Comparison of ENCODE assay signal across 1 cellular context in the genomic region with DNA sequence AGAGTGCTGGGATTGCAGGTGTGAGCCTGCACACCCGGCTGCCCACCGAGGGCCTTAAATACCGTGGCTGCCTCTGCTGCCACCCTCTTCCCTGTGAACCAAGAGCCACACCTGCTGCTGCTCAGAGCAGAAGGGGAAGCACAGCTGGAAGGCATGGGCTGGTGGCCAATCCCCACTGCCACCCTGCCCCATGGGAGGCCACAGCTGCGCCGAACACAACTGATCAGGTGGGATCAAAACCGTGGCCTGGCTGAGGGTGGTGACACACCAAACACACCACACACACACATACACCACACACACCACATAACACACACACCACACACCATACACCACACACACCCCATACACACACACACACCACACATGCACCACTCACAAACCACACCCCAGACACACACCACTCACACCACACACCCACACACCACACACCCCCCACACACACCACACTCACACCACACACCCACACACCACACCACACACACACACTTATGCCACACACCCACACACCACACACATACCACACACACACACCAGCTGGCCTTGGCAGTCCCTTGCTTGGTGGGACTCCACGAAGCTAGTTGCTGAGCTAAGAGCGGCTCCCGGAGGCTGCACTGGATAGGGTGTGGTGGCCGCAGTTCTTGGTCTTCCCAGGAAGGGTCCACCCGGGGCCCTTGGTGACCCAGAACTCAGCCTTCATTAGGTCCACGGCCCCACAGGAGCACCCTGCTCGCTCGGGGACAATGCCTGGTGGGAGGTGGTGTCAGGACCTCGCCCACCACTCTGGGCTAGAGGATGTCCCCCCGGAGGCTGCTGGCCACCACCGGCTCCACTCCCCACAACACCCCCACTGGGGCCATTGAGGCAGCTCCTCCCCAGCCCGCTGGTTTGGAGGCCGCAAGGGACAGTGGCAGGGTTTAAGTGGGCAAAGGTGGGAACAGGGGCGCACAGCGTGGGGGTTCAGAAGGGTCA.
TF ChIP-seq lines count a peak whose summit lies in the region.

No MANE protein-coding gene starts in this region.

TF ChIP-seq in HepG2, 621 proteins besides CTCF, POLR2A, EP300 and RAD21 (continues in another document):
- TF ChIP-seq CHCHD3 (CRISPR knock-in tag; IDR thresholded peaks at IDR 0.05) = peak; percentile 70; the same call in 1 of the 2 replicates
- no peak for TF ChIP-seq KAT2B (IDR thresholded peaks at IDR 0.05; ENCODE audit: borderline replicate concordance, low read depth, low read length)
- TF ChIP-seq ETV6 (CRISPR knock-in tag; conservative IDR thresholded peaks at IDR 0.05) = no peak
- 0 out of 2 replicates have a peak, but pooled peaks have one; percentile 23 for TF ChIP-seq JUNB (CRISPR knock-in tag; IDR thresholded peaks at IDR 0.05; ENCODE audit: borderline replicate concordance)
- no peak for TF ChIP-seq ZBTB1 (CRISPR knock-in tag; IDR thresholded peaks at IDR 0.05; ENCODE audit: borderline replicate concordance)
- TF ChIP-seq, protein P1, sequence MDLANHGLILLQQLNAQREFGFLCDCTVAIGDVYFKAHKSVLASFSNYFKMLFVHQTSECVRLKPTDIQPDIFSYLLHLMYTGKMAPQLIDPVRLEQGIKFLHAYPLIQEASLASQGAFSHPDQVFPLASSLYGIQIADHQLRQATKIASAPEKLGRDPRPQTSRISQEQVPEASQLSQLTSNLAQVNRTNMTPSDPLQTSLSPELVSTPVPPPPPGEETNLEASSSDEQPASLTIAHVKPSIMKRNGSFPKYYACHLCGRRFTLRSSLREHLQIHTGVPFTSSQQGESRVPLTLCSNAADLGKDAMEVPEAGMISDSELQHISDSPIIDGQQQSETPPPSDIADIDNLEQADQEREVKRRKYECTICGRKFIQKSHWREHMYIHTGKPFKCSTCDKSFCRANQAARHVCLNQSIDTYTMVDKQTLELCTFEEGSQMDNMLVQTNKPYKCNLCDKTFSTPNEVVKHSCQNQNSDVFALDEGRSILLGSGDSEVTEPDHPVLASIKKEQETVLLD (CRISPR knock-in tag; IDR thresholded peaks at IDR 0.05; ENCODE audit: low read depth) = no peak
- TF ChIP-seq ZNF781 (CRISPR knock-in tag; IDR thresholded peaks at IDR 0.05; ENCODE audit: borderline replicate concordance, not compliant biosample characterization) = no peak
- 0 out of 2 replicates have a peak, but pooled peaks have one; percentile 26 for TF ChIP-seq HOXA9 (CRISPR knock-in tag; IDR thresholded peaks at IDR 0.05; ENCODE audit: borderline replicate concordance)
- peak; percentile 75; the same call in 1 of the 2 replicates for TF ChIP-seq ZFYVE20 (CRISPR knock-in tag; IDR thresholded peaks at IDR 0.05; ENCODE audit: borderline replicate concordance, low read depth)
- TF ChIP-seq, protein P2, sequence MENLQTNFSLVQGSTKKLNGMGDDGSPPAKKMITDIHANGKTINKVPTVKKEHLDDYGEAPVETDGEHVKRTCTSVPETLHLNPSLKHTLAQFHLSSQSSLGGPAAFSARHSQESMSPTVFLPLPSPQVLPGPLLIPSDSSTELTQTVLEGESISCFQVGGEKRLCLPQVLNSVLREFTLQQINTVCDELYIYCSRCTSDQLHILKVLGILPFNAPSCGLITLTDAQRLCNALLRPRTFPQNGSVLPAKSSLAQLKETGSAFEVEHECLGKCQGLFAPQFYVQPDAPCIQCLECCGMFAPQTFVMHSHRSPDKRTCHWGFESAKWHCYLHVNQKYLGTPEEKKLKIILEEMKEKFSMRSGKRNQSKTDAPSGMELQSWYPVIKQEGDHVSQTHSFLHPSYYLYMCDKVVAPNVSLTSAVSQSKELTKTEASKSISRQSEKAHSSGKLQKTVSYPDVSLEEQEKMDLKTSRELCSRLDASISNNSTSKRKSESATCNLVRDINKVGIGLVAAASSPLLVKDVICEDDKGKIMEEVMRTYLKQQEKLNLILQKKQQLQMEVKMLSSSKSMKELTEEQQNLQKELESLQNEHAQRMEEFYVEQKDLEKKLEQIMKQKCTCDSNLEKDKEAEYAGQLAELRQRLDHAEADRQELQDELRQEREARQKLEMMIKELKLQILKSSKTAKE (CRISPR knock-in tag; IDR thresholded peaks at IDR 0.05; ENCODE audit: borderline replicate concordance) = 0 out of 2 replicates have a peak, but pooled peaks have one; percentile 24
- TF ChIP-seq, protein P3, sequence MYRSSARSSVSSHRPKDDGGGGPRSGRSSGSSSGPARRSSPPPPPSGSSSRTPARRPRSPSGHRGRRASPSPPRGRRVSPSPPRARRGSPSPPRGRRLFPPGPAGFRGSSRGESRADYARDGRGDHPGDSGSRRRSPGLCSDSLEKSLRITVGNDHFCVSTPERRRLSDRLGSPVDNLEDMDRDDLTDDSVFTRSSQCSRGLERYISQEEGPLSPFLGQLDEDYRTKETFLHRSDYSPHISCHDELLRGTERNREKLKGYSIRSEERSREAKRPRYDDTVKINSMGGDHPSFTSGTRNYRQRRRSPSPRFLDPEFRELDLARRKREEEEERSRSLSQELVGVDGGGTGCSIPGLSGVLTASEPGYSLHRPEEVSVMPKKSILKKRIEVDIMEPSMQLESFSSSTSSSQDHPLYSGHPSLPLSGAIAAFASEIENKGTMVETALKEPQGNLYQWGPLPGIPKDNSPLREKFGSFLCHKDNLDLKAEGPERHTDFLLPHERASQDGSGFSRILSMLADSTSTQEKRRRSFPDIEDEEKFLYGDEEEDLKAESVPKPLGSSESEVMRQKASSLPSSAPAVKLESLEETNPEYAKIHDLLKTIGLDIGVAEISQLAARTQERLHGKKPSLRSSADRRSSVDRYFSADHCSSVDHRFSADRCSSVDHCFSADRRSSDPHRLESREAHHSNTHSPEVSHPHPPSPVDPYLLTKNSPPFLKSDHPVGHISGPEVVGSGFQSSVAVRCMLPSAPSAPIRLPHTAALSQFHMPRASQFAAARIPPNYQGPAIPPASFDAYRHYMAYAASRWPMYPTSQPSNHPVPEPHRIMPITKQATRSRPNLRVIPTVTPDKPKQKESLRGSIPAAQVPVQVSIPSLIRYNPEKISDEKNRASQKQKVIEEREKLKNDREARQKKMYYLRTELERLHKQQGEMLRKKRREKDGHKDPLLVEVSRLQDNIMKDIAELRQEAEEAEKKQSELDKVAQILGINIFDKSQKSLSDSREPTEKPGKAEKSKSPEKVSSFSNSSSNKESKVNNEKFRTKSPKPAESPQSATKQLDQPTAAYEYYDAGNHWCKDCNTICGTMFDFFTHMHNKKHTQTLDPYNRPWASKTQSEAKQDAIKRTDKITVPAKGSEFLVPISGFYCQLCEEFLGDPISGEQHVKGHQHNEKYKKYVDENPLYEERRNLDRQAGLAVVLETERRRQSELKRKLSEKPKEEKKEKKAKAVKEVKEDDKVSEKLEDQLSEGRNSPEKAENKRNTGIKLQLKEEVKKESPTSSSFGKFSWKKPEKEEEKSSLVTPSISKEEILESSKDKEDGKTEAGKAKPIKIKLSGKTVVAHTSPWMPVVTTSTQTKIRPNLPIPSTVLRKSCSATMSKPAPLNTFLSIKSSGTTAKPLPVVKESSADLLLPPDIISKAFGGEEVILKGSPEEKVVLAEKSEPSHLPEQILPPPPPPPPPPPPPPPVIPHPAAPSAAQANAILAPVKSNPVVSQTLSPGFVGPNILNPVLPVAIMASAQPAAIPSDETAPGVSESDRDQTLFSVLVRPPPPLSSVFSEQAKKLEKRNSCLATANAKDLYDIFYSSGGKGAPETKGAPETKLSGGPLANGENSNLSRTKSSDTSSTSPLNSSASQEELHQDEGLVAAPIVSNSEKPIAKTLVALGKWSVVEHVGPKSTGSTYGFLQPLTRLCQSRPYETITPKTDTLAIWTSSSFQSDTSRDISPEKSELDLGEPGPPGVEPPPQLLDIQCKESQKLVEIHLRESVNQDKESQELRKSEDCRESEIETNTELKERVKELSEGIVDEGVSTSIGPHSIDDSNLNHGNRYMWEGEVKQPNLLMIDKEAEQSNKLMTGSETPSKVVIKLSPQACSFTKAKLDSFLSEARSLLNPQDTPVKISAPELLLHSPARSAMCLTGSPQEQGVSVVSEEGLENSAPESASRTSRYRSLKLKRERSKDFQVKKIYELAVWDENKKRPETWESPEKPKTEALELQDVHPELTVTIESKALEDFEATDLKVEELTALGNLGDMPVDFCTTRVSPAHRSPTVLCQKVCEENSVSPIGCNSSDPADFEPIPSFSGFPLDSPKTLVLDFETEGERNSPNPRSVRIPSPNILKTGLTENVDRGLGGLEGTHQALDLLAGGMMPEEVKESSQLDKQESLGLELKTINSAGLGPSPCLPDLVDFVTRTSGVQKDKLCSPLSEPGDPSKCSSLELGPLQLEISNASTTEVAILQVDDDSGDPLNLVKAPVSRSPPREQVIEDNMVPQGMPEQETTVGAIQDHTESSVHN (CRISPR knock-in tag; IDR thresholded peaks at IDR 0.05) = no peak
- TF ChIP-seq, protein P4, sequence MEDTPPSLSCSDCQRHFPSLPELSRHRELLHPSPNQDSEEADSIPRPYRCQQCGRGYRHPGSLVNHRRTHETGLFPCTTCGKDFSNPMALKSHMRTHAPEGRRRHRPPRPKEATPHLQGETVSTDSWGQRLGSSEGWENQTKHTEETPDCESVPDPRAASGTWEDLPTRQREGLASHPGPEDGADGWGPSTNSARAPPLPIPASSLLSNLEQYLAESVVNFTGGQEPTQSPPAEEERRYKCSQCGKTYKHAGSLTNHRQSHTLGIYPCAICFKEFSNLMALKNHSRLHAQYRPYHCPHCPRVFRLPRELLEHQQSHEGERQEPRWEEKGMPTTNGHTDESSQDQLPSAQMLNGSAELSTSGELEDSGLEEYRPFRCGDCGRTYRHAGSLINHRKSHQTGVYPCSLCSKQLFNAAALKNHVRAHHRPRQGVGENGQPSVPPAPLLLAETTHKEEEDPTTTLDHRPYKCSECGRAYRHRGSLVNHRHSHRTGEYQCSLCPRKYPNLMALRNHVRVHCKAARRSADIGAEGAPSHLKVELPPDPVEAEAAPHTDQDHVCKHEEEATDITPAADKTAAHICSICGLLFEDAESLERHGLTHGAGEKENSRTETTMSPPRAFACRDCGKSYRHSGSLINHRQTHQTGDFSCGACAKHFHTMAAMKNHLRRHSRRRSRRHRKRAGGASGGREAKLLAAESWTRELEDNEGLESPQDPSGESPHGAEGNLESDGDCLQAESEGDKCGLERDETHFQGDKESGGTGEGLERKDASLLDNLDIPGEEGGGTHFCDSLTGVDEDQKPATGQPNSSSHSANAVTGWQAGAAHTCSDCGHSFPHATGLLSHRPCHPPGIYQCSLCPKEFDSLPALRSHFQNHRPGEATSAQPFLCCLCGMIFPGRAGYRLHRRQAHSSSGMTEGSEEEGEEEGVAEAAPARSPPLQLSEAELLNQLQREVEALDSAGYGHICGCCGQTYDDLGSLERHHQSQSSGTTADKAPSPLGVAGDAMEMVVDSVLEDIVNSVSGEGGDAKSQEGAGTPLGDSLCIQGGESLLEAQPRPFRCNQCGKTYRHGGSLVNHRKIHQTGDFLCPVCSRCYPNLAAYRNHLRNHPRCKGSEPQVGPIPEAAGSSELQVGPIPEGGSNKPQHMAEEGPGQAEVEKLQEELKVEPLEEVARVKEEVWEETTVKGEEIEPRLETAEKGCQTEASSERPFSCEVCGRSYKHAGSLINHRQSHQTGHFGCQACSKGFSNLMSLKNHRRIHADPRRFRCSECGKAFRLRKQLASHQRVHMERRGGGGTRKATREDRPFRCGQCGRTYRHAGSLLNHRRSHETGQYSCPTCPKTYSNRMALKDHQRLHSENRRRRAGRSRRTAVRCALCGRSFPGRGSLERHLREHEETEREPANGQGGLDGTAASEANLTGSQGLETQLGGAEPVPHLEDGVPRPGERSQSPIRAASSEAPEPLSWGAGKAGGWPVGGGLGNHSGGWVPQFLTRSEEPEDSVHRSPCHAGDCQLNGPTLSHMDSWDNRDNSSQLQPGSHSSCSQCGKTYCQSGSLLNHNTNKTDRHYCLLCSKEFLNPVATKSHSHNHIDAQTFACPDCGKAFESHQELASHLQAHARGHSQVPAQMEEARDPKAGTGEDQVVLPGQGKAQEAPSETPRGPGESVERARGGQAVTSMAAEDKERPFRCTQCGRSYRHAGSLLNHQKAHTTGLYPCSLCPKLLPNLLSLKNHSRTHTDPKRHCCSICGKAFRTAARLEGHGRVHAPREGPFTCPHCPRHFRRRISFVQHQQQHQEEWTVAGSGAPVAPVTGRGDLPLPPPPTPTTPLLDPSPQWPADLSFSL (CRISPR knock-in tag; IDR thresholded peaks at IDR 0.05) = peak; percentile 94
- TF ChIP-seq, protein P5, sequence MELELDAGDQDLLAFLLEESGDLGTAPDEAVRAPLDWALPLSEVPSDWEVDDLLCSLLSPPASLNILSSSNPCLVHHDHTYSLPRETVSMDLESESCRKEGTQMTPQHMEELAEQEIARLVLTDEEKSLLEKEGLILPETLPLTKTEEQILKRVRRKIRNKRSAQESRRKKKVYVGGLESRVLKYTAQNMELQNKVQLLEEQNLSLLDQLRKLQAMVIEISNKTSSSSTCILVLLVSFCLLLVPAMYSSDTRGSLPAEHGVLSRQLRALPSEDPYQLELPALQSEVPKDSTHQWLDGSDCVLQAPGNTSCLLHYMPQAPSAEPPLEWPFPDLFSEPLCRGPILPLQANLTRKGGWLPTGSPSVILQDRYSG (CRISPR knock-in tag; IDR thresholded peaks at IDR 0.05) = no peak
- TF ChIP-seq, protein P6, sequence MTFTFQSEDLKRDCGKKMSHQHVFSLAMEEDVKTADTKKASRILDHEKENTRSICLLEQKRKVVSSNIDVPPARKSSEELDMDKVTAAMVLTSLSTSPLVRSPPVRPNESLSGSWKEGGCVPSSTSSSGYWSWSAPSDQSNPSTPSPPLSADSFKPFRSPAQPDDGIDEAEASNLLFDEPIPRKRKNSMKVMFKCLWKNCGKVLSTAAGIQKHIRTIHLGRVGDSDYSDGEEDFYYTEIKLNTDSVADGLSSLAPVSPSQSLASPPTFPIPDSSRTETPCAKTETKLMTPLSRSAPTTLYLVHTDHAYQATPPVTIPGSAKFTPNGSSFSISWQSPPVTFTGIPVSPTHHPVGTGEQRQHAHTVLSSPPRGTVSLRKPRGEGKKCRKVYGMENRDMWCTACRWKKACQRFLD (CRISPR knock-in tag; IDR thresholded peaks at IDR 0.05; ENCODE audit: borderline replicate concordance) = no peak
- TF ChIP-seq FOXM1 (CRISPR knock-in tag; IDR thresholded peaks at IDR 0.05) = no peak
- TF ChIP-seq SALL1 (CRISPR knock-in tag; IDR thresholded peaks at IDR 0.05) = no peak
- TF ChIP-seq, protein P7, sequence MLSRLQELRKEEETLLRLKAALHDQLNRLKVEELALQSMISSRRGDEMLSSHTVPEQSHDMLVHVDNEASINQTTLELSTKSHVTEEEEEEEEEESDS (CRISPR knock-in tag; IDR thresholded peaks at IDR 0.05; ENCODE audit: borderline replicate concordance) = no peak
- TF ChIP-seq HOXD1 (CRISPR knock-in tag; IDR thresholded peaks at IDR 0.05) = no peak
- TF ChIP-seq, protein P8, sequence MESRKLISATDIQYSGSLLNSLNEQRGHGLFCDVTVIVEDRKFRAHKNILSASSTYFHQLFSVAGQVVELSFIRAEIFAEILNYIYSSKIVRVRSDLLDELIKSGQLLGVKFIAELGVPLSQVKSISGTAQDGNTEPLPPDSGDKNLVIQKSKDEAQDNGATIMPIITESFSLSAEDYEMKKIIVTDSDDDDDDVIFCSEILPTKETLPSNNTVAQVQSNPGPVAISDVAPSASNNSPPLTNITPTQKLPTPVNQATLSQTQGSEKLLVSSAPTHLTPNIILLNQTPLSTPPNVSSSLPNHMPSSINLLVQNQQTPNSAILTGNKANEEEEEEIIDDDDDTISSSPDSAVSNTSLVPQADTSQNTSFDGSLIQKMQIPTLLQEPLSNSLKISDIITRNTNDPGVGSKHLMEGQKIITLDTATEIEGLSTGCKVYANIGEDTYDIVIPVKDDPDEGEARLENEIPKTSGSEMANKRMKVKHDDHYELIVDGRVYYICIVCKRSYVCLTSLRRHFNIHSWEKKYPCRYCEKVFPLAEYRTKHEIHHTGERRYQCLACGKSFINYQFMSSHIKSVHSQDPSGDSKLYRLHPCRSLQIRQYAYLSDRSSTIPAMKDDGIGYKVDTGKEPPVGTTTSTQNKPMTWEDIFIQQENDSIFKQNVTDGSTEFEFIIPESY (CRISPR knock-in tag; IDR thresholded peaks at IDR 0.05) = no peak
- no peak for TF ChIP-seq MEIS2 (CRISPR knock-in tag; IDR thresholded peaks at IDR 0.05)
- peak; percentile 63; the same call in 1 of the 2 replicates for TF ChIP-seq HNRNPL (IDR thresholded peaks at IDR 0.05; ENCODE audit: low read depth, low read length)
